ENCODE assay signal across 13 cellular contexts in the genomic region with DNA sequence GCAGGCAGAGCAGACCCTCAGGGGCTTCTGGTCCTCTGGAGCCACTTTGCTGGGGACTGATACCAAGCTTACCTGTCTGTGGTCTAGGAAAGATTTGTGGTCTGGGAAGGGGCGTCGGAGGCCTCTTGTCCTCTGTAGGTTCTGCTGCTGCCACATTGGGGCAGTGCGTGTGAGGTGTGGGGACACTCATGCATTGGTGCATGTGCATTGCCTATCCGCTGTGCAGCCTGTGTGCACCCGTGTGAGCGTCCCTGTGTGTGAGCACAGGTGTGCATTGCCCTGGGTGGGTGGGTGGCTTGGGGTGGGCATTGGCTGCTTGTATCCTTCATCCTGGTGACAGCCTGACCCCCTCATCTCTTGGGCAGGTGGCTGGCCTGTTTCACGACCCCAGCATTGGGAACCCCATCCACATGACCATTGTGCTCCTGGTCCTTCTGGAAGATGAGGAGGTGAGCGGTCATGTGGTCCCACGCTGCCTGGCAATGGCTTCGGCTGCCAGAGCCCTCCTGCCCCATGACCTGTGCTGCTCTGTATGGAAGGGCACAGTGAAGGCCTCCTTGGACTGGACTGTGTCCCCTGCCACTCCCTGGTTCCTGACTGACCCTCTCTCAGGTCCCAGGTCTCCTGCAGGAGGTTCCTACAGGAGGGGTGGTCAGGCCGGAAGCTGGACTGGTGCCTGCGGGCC. TPM values are rescaled to one million over a fixed set of nuclear protein-coding genes. Genes with fewer than 3 reads are reported as not detected.
DNase-seq lines count a peak whose midpoint lies in the region; ATAC-seq lines count a peak whose summit lies in the region.
"Had no signal": no experiment of that assay in that cellular context is flagged by ENCODE, and none has a peak within 500 bp of the region (broad histone marks: within the 10 kb centered on the region; RNA-seq: fewer than 3 reads in every experiment).

No MANE protein-coding gene starts in this region.

- no peak for ATAC-seq in HG03135 (IDR thresholded peaks at IDR 0.05; ENCODE audit: unreplicated experiment)

- H3K27me3 Mint-ChIP-seq in activated T-cell treated with anti-CD3 and anti-CD28 coated beads, Interleukin-2, amount 50 U/mL, for 24 hours, result no peaks in the 10 kb centered on the region
- H3K27me3 Mint-ChIP-seq: CD8-positive, alpha-beta memory T cell had no signal

- H3K36me3 Mint-ChIP-seq in activated T-cell treated with anti-CD3 and anti-CD28 coated beads, Interleukin-2, amount 50 U/mL, for 24 hours (ENCODE audit: low read depth), result no peaks in the 10 kb centered on the region

- peak; percentile 8 to 10 for DNase-seq in activated T-cell treated with anti-CD3 and anti-CD28 coated beads, Interleukin-2, amount 50 U/mL, for 48 hours
- DNase-seq in activated T-cell treated with anti-CD3 and anti-CD28 coated beads, Interleukin-2, amount 50 U/mL, for 24 hours, result no peak
- DNase-seq in iPS-NIHi7 (ENCODE audit: extremely low spot score) (peak; percentile 5), posterior vena cava (ENCODE audit: low spot score) (peak; percentile 72), NCI-H1092 (lab: John Stamatoyannopoulos, UW) (no peak), G401 (ENCODE audit: low spot score) (no peak)
- DNase-seq: 8988T; AML-193; CD8-positive, alpha-beta memory T cell; IMR-90 had no signal

- no peak overlapping the region for H3K4me3 Mint-ChIP-seq in activated T-cell treated with anti-CD3 and anti-CD28 coated beads, Interleukin-2, amount 50 U/mL, for 24 hours
- H3K4me3 Mint-ChIP-seq: CD8-positive, alpha-beta memory T cell; GM23338 had no signal

- intact Hi-C loops in posterior vena cava (cut with DNase I), result no loop called here

- in situ Hi-C loops in G401 (cut with HindIII; ENCODE audit: low sequenced_read_pairs), result no loop called here

- H3K27ac Mint-ChIP-seq in activated T-cell treated with anti-CD3 and anti-CD28 coated beads, Interleukin-2, amount 50 U/mL, for 24 hours, result no peak overlapping the region
- H3K27ac Mint-ChIP-seq: GM23338 had no signal

- peaks cover 12% of the 10 kb centered on the region for H3K4me1 Mint-ChIP-seq in activated T-cell treated with anti-CD3 and anti-CD28 coated beads, Interleukin-2, amount 50 U/mL, for 24 hours (ENCODE audit: low read depth)
- H3K4me1 Mint-ChIP-seq: GM23338 had no signal

- H3K9me3 Mint-ChIP-seq in activated T-cell treated with anti-CD3 and anti-CD28 coated beads, Interleukin-2, amount 50 U/mL, for 24 hours, result no peaks in the 10 kb centered on the region
- H3K9me3 Mint-ChIP-seq: CD8-positive, alpha-beta memory T cell; GM23338 had no signal

RNA-seq across cellular contexts. Expression of a gene that starts 41.5 kb away (rescaled TPM):
- total RNA-seq in posterior vena cava, result 1 to 10 TPM; 2.1 to 5.8 TPM
- total RNA-seq in G401 (2014; rRNA removed; shearing (Covaris generic)), result 1.2 TPM in 1 of 2 replicates, not detected in the other
- total RNA-seq: IMR-90 had no signal

RNA-seq across cellular contexts. Expression of a gene that starts 41.6 kb away (rescaled TPM):
- 10 to 100 TPM in 1 of 2 donors, 1 to 10 TPM in 1; 9.1 to 17.4 TPM for total RNA-seq in posterior vena cava
- total RNA-seq in G401 (2014; rRNA removed; shearing (Covaris generic)), result 11.8 and 14.3 TPM in 2 replicates

RNA-seq across cellular contexts. Expression of a gene that starts 45.2 kb away (rescaled TPM):
- 1 to 10 TPM in 1 of 2 donors, under 1 TPM in 1; 0.48 to 1.5 TPM for total RNA-seq in posterior vena cava
- 0.47 and 0.98 TPM in 2 replicates for total RNA-seq in G401 (2014; rRNA removed; shearing (Covaris generic))
- total RNA-seq: HT-29 had no signal

Comparison
In these comparisons a context has a peak if more than half of its experiments do, and no peak if none do; other contexts are left out.
1. DNase-seq: peak in activated T-cell treated with anti-CD3 and anti-CD28 coated beads, Interleukin-2, amount 50 U/mL, for 48 hours (2 of 2), iPS-NIHi7 (single experiment) and posterior vena cava (single experiment); none in activated T-cell treated with anti-CD3 and anti-CD28 coated beads, Interleukin-2, amount 50 U/mL, for 24 hours (single experiment), NCI-H1092 (single experiment) and G401 (single experiment).